Comparison of ENCODE assay signal across 9 cellular contexts in genomic region chr12:68565391-68565903, GRCh38. TPM values are rescaled to one million over a fixed set of nuclear protein-coding genes. Genes with fewer than 3 reads are reported as not detected.
DNase-seq lines count a peak whose midpoint lies in the region; ATAC-seq and TF ChIP-seq lines count a peak whose summit lies in the region.
"Had no signal": no experiment of that assay in that cellular context is flagged by ENCODE, and none has a peak within 500 bp of the region (broad histone marks: within the 10 kb centered on the region; RNA-seq: fewer than 3 reads in every experiment).

No MANE protein-coding gene starts in this region.

- POLR2A ChIA-PET in CD4-positive, alpha-beta memory T cell (lab: Charles Lee; ENCODE audit: partially characterized antibody): interaction anchor here (0.6 to 1.3 kb wide), 4 partner anchors 13 to 200 kb away, joined by 3 to 4 read pairs (median 3); no protein-coding TSS in a partner anchor

- 65 to 79% (median 72%) methylated on average over 1 of the region's 1 CpG for WGBS in heart left ventricle, 4 donors

- H3K36me3 Mint-ChIP-seq in CD4-positive, alpha-beta memory T cell: no peaks in the 10 kb centered on the region

- intact Hi-C loops in CD4-positive, alpha-beta memory T cell (cut with micrococcal nuclease): loop anchor here (2.0 kb wide), 1 partner anchor 27 kb away; no protein-coding TSS in a partner anchor
- intact Hi-C loops in heart left ventricle (cut with DNase I): no loop called here

- no peak overlapping the region for H3K27ac ChIP-seq in CD4-positive, alpha-beta memory T cell (ENCODE audit: low read depth, low read length)
- no peak overlapping the region for H3K27ac ChIP-seq in heart left ventricle
- H3K27ac ChIP-seq: KMS-11 had no signal

- H3K9me3 ChIP-seq in CD4-positive, alpha-beta memory T cell (ENCODE audit: control insufficient read depth in 1 of 2, low read length in 2 of 2): no peaks in the 10 kb centered on the region
- no peaks in the 10 kb centered on the region for H3K9me3 ChIP-seq in heart left ventricle

- H3K27me3 Mint-ChIP-seq in CD4-positive, alpha-beta memory T cell: no peaks in the 10 kb centered on the region

- CTCF ChIA-PET in CD4-positive, alpha-beta memory T cell (lab: Charles Lee; ENCODE audit: partially characterized antibody): interaction anchor here (1.1 kb wide), 1 partner anchor 13 kb away, joined by 4 read pairs; no protein-coding TSS in a partner anchor

- H3K4me3 ChIP-seq in CD4-positive, alpha-beta memory T cell (ENCODE audit: low read length in 2 of 2): no peak overlapping the region
- no peak overlapping the region for H3K4me3 ChIP-seq in heart left ventricle

- H3K9me3 Mint-ChIP-seq in CD4-positive, alpha-beta memory T cell: no peaks in the 10 kb centered on the region

- H3K27me3 ChIP-seq in CD4-positive, alpha-beta memory T cell (ENCODE audit: insufficient read depth, low read length): no peaks in the 10 kb centered on the region
- no peaks in the 10 kb centered on the region for H3K27me3 ChIP-seq in heart left ventricle

- DNase-seq in CD4-positive, alpha-beta memory T cell: peak in 3 of 5 donors; percentile 12 to 43 (median 24)
- DNase-seq in LHCN-M2 (ENCODE audit: low read depth): peak; percentile 88
- DNase-seq in amniotic stem cell (lab: John Stamatoyannopoulos, UW): peak; percentile 80
- DNase-seq in left kidney (ENCODE audit: low read depth, low spot score): peak; percentile 36
- no peak for DNase-seq in heart left ventricle
- DNase-seq in islet precursor cell: no peak

- peak overlapping the region in 2 of 7 donors; percentile 46 to 57 for H3K27ac Mint-ChIP-seq in CD4-positive, alpha-beta memory T cell

- ATAC-seq in heart left ventricle: no peak
- ATAC-seq in GM21723 (IDR thresholded peaks at IDR 0.05; ENCODE audit: unreplicated experiment): no peak
- no peak for ATAC-seq in HG03460 (IDR thresholded peaks at IDR 0.05; ENCODE audit: unreplicated experiment)

- TF ChIP-seq CTCF in heart left ventricle (IDR thresholded peaks at IDR 0.05): no peak

- TF ChIP-seq POLR2A in heart left ventricle (IDR thresholded peaks at IDR 0.05): no peak

- H3K4me1 Mint-ChIP-seq in CD4-positive, alpha-beta memory T cell: peaks cover 11 to 23% (median 18%) of the 10 kb centered on the region in 4 donors

- H3K4me3 Mint-ChIP-seq in CD4-positive, alpha-beta memory T cell: peak overlapping the region in 1 of 8 donors; percentile 63

- H3K4me1 ChIP-seq in CD4-positive, alpha-beta memory T cell (ENCODE audit: insufficient read depth, low read length): peaks cover 11% of the 10 kb centered on the region
- H3K4me1 ChIP-seq in heart left ventricle: peaks cover 0 to 15% (median 3%) of the 10 kb centered on the region in 12 donors

- no peaks in the 10 kb centered on the region for H3K36me3 ChIP-seq in CD4-positive, alpha-beta memory T cell (ENCODE audit: insufficient read depth, low read length)
- no peaks in the 10 kb centered on the region for H3K36me3 ChIP-seq in heart left ventricle

RNA-seq across cellular contexts. Expression of gene RAP1B, which starts 45.3 kb away (rescaled TPM):
- total RNA-seq in CD4-positive, alpha-beta memory T cell: 100 to 1,000 TPM; 193 to 195 TPM
- 100 to 1,000 TPM; 433 to 542 TPM for polyA plus RNA-seq in CD4-positive, alpha-beta memory T cell
- total RNA-seq in LHCN-M2 (2014; rRNA removed) (175 and 270 TPM in 2 replicates), heart left ventricle (100 to 1,000 TPM in 1 of 9 donors, 10 to 100 TPM in 8; 39.2 to 113 (median 52.2) TPM)
- polyA plus RNA-seq in LHCN-M2 (2012): 113 TPM
- polyA plus RNA-seq in heart left ventricle: 10 to 100 TPM; 25.3 to 84.5 TPM

Comparison
In these comparisons a context has a peak if more than half of its experiments do, and no peak if none do; other contexts are left out.
1. DNase-seq: peak in CD4-positive, alpha-beta memory T cell (3 of 5), LHCN-M2 (single experiment), amniotic stem cell (single experiment) and left kidney (single experiment); none in heart left ventricle (0 of 5) and islet precursor cell (single experiment).